In genomic region chr15:41746802-41747201, GRCh38 we compare ENCODE assay signal across 24 cellular contexts. TPM values are rescaled to one million over a fixed set of nuclear protein-coding genes. Genes with fewer than 3 reads are reported as not detected.
DNase-seq lines count a peak whose midpoint lies in the region; ATAC-seq, FAIRE-seq and TF ChIP-seq lines count a peak whose summit lies in the region.
"Had no signal": no experiment of that assay in that cellular context is flagged by ENCODE, and none has a peak within 500 bp of the region (broad histone marks: within the 10 kb centered on the region; RNA-seq: fewer than 3 reads in every experiment).

No MANE protein-coding gene starts in this region.

- BruUV-seq in A673 (replicated peaks; lab: Mats Ljungman, UMichigan) (no TSS peak), GM12878 (replicated peaks; lab: Mats Ljungman, UMichigan) (no TSS peak)

- CTCF ChIA-PET in A673 (lab: Charles Lee) (interaction anchor here (0.6 kb wide), 1 partner anchor 101 kb away, joined by 3 read pairs; no protein-coding TSS in a partner anchor), GM12878 (lab: Yijun Ruan, JAX) (interaction anchor here (0.6 to 1.5 kb wide), 5 partner anchors 10 to 281 kb away, joined by 3 to 4 read pairs (median 3); partner anchors contain the start of gene MAPKBP1)

- intact Hi-C loops in A673 (cut with micrococcal nuclease; ENCODE audit: unreplicated experiment) (no loop called here), GM12878 (cut with micrococcal nuclease; ENCODE audit: unreplicated experiment) (no loop called here)

- SMC1A ChIA-PET in GM12878 (lab: Charles Lee; ENCODE audit: uncharacterized antibody, unreplicated experiment), result interaction anchor here (0.8 to 1.3 kb wide), 5 partner anchors 12 to 281 kb away, joined by 3 to 4 read pairs (median 3); no protein-coding TSS in a partner anchor

- H3K27me3 ChIP-seq in A673 (replicated peaks; ENCODE audit: insufficient read depth, low read depth, low read length, poor library complexity) (no peaks in the 10 kb centered on the region), GM12878 (replicated peaks in 1 of 2; ENCODE audit: control insufficient read depth in 2 of 2, insufficient read depth in 2 of 2, low read length in 1 of 2) (no peaks in the 10 kb centered on the region)
- H3K27me3 ChIP-seq: neural progenitor cell, uterus had no signal

- H2AFZ ChIP-seq in GM12878 (ENCODE audit: control insufficient read depth, low read depth, low read length), result no peak overlapping the region
- H2AFZ ChIP-seq: neural progenitor cell had no signal

- FAIRE-seq in GM12878 (lab: Jason Lieb, UNC), result peak; percentile 61
- FAIRE-seq: GM18507 had no signal

- no peak overlapping the region for H3K4me2 ChIP-seq in GM12878 (ENCODE audit: control insufficient read depth, insufficient read depth)
- H3K4me2 ChIP-seq: KMS-11, neural progenitor cell had no signal

- WGBS in GM12878 (ENCODE audit: insufficient coverage, insufficient replicate concordance, low lambda C conversion rate, missing lambda C conversion rate), result 53% methylated on average over 1 of the region's 1 CpG

- ATAC-seq in GM12878, result no peak
- ATAC-seq in HG03139 (IDR thresholded peaks at IDR 0.05; ENCODE audit: unreplicated experiment), result no peak
- no peak for ATAC-seq in HG03039 (IDR thresholded peaks at IDR 0.05; ENCODE audit: unreplicated experiment)

- no peaks in the 10 kb centered on the region for H4K20me1 ChIP-seq in GM12878 (ENCODE audit: control insufficient read depth, insufficient read depth)

- in situ Hi-C loops in GM12878 (cut with MboI), result no loop called here

- TF ChIP-seq RAD21 in GM12878 (IDR thresholded peaks at IDR 0.05; ENCODE audit: insufficient read depth, low read depth, low read length), result no peak

- H3K4me3 ChIP-seq in A673 (ENCODE audit: low read depth, low read length, poor library complexity, severe bottlenecking) (no peak overlapping the region), GM12878 (no peak overlapping the region)
- H3K4me3 ChIP-seq: neural progenitor cell, uterus had no signal

- H3K4me1 ChIP-seq in A673 (ENCODE audit: insufficient read depth, low read length, poor library complexity, severe bottlenecking), result no peaks in the 10 kb centered on the region
- no peaks in the 10 kb centered on the region for H3K4me1 ChIP-seq in GM12878 (ENCODE audit: control insufficient read depth, insufficient read depth, low read length)
- H3K4me1 ChIP-seq: neural progenitor cell, uterus had no signal

- DNase-seq in A673 (ENCODE audit: low spot score), result peak; percentile 3
- peak; percentile 42 for DNase-seq in HCEC 1CT
- no peak for DNase-seq in GM12878 (ENCODE audit: low read depth, low spot score)
- peak; percentile 7 for DNase-seq in hepatic stellate cell (ENCODE audit: low spot score)
- DNase-seq in ecto neural progenitor cell (ENCODE audit: low spot score), result no peak
- no peak for DNase-seq in D341Med (ENCODE audit: low spot score)
- DNase-seq: activated CD4-positive, alpha-beta T cell treated with anti-CD3 and anti-CD28 coated beads, Interleukin-2, amount 50 U/mL, for 4 hours; activated naive CD4-positive, alpha-beta T cell treated with Interleukin-2 at 50 U/mL for 16 hours; activated T-cell treated with anti-CD3 and anti-CD28 coated beads for 4 hours; CD4-positive, alpha-beta memory T cell; DMS79; erythroblast; glutamatergic neuron; NCI-H526 treated with DMSO at 0.1 percent for 48 hours; SIG-M5; stimulated activated CD4-positive, alpha-beta T cell treated with anti-CD3 and anti-CD28 coated beads, Interleukin-12 subunit alpha, Interleukin-12 subunit beta, amount 100 ng/mL, for 4 hours; stimulated activated CD8-positive, alpha-beta memory T cell treated with anti-CD3 and anti-CD28 coated beads, Interleukin-4, amount 100 ng/mL, for 48 hours; T-helper 2 cell; uterus had no signal

- peaks cover 11% of the 10 kb centered on the region for H3K36me3 ChIP-seq in A673 (ENCODE audit: insufficient read depth, low read length, poor library complexity, severe bottlenecking)
- H3K36me3 ChIP-seq in GM12878 (ENCODE audit: control insufficient read depth in 2 of 2, insufficient read depth in 2 of 2, low read length in 1 of 2), result peaks cover 3 to 22% of the 10 kb centered on the region in 2 experiments
- H3K36me3 ChIP-seq: neural progenitor cell, uterus had no signal

- no peak for TF ChIP-seq EP300 in GM12878 (IDR thresholded peaks at IDR 0.05; ENCODE audit: borderline replicate concordance in 1 of 2, control insufficient read depth in 1 of 2, low read depth in 2 of 2, low read length in 2 of 2)

- TF ChIP-seq CTCF in A673 (conservative IDR thresholded peaks at IDR 0.05; ENCODE audit: low read depth, low read length) (no peak), GM12878 (IDR thresholded peaks at IDR 0.05 in 2 of 3, conservative IDR thresholded peaks at IDR 0.05 in 1 of 3; ENCODE audit: control insufficient read depth in 2 of 3, extremely low read depth in 1 of 3, insufficient read depth in 1 of 3, low read depth in 3 of 3, low read length in 3 of 3) (no peak)

- RAD21 ChIA-PET in GM12878 (lab: Charles Lee; ENCODE audit: unreplicated experiment), result interaction anchor here (1.1 kb wide), 1 partner anchor 23 kb away, joined by 4 read pairs; no protein-coding TSS in a partner anchor

- POLR2A ChIA-PET in A673 (lab: Charles Lee; ENCODE audit: low non-redundant PET) (no interaction called here), GM12878 (lab: Charles Lee) (interaction anchor here (0.7 kb wide), 1 partner anchor 8 kb away, joined by 6 read pairs; no protein-coding TSS in a partner anchor)

- TF ChIP-seq POLR2A in GM12878 (IDR thresholded peaks at IDR 0.05; ENCODE audit: low read depth, low read length), result no peak

- H3K27ac ChIP-seq in A673 (ENCODE audit: low read depth, low read length, poor library complexity, severe bottlenecking), result no peak overlapping the region
- H3K27ac ChIP-seq in GM12878 (ENCODE audit: control insufficient read depth, insufficient read depth), result no peak overlapping the region
- H3K27ac ChIP-seq: KMS-11, neural progenitor cell, uterus had no signal

- no peaks in the 10 kb centered on the region for H3K79me2 ChIP-seq in GM12878 (ENCODE audit: control insufficient read depth, insufficient read depth, low read length)

- H3K9ac ChIP-seq in GM12878 (ENCODE audit: control insufficient read depth, insufficient read depth, low read length), result no peak overlapping the region
- H3K9ac ChIP-seq: KMS-11, neural progenitor cell had no signal

- H3K9me3 ChIP-seq in A673 (ENCODE audit: low read depth, low read length, poor library complexity, severe bottlenecking) (no peaks in the 10 kb centered on the region), GM12878 (replicated peaks; ENCODE audit: control insufficient read depth, insufficient read depth, low read length) (no peaks in the 10 kb centered on the region)
- H3K9me3 ChIP-seq: uterus had no signal

TF ChIP-seq in GM12878, 131 proteins besides CTCF, POLR2A, EP300 and RAD21:
- no peak for TF ChIP-seq POU2F2 (IDR thresholded peaks at IDR 0.05; ENCODE audit: borderline replicate concordance, low read depth, low read length)
- no peak for TF ChIP-seq RB1 (IDR thresholded peaks at IDR 0.05; ENCODE audit: borderline replicate concordance)
- no peak for TF ChIP-seq CBX5 (IDR thresholded peaks at IDR 0.05; ENCODE audit: low read depth)
- TF ChIP-seq E2F4 (IDR thresholded peaks at IDR 0.05; ENCODE audit: low read depth, low read length), result no peak

RNA-seq across cellular contexts. Expression of gene MAPKBP1, which starts 27.5 kb away (rescaled TPM):
- total RNA-seq in A673 (2021) (29.3 and 30.7 TPM in 2 replicates), GM12878 (2014; rRNA removed) (8.5 and 13.5 TPM in 2 replicates), GM12878 (2014; rRNA removed; fragmentation: Illumina TruSeq; extraction: Trizol) (6.7 and 7.2 TPM in 2 replicates), GM12878 (2021) (15.7 and 19.0 TPM in 2 replicates)
- total RNA-seq in GM12878 (2013; cell fraction: nucleolus; rRNA removed), result 88.7 and 98.8 TPM in 2 replicates
- 3.5 TPM for polyA plus RNA-seq in GM12878 (2011; ENCODE audit: low read depth)
- polyA plus RNA-seq in GM12878 (2011; rRNA removed) (3.6 and 6.5 TPM in 2 replicates), GM12878 (2014; fragmentation: Illumina TruSeq; extraction: Trizol) (6.8 and 7.5 TPM in 2 replicates), GM12878 (2014; fragmentation: Nextera tagmentation; extraction: Ambion mirVana) (under 1 TPM; 0.44 to 0.50 TPM), GM12878 (2014; rRNA removed) (10.4 and 12.2 TPM in 2 replicates), GM12878 (2016; fragmentation: Nextera tagmentation; extraction: Ambion mirVana) (1 to 10 TPM; 6.5 to 7.8 TPM)
- polyA plus RNA-seq in GM12878 (2011; cell fraction: cytosol; rRNA removed), result 5.1 and 6.2 TPM in 2 replicates
- polyA plus RNA-seq in GM12878 (2011; cell fraction: nucleus; rRNA removed), result 38.1 and 56.5 TPM in 2 replicates
- polyA plus RNA-seq in GM12878 (2012), result 6.4 and 8.7 TPM in 2 replicates
- 20.2 and 27.6 TPM in 2 replicates for polyA minus RNA-seq in GM12878 (2011; rRNA and poly(A)+ RNA removed)
- polyA minus RNA-seq in GM12878 (2011; cell fraction: cytosol; rRNA and poly(A)+ RNA removed), result 4.4 and 4.9 TPM in 2 replicates
- polyA minus RNA-seq in GM12878 (2011; cell fraction: nucleus; rRNA and poly(A)+ RNA removed), result 29.6 and 53.2 TPM in 2 replicates

Comparison
In these comparisons a context has a peak if more than half of its experiments do, and no peak if none do; other contexts are left out.
1. DNase-seq: peak in A673 (single experiment), HCEC 1CT (single experiment) and hepatic stellate cell (single experiment); none in GM12878 (single experiment), ecto neural progenitor cell (single experiment) and D341Med (single experiment).